8 cellular contexts compared by ENCODE assay signal in the genomic region with DNA sequence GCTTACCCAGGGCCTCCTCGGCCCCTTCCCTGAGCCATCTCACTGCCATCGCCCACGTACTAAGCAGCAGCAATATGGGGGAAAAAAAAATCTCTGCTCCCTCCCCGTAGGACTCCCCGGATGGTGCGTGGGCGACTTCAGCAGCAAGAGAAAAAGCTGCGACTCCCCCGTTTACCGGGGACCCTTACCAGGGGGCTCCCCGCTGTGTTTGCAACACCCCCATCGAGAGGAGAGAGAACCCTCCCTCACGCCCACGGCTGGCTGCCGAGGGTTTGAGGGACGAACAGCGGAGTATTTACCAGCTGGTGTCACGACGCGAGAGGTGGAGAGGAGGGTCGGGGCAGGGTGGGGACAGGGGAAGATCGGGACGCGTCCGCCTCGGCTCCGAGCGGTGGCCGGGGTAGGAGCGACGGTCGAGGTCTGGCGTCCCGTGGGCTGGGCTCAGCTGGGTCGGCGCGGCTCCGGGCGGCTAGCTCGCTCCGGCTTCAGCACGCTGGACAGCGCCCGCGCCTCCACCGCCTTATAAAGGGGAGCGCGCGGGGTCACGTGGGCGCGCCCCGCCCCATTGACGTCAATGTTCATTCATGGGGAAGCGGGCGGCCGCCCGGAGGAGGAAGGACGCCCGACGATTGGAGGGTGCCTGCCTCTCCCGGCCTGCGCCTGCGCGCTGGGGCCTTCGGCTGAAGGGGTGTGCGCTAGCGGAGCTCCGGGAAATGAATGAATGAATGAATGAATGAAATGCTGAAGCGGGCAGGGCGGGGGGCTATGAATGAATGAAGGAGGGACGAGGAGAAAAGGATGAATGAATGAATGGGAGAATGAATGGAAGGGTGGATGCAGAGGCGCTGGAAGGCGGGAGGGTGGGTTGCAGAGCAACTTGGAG. TPM values are rescaled to one million over a fixed set of nuclear protein-coding genes. Genes with fewer than 3 reads are reported as not detected.
A peak's percentile ranks its signal among the peaks of the same experiment; 100 is the strongest.
DNase-seq lines count a peak whose midpoint lies in the region; ATAC-seq, FAIRE-seq and TF ChIP-seq lines count a peak whose summit lies in the region.

Gene VGF, minus strand, starts transcription at position 495 of the 883 bp plus-strand sequence. CDS start 726 bp downstream, outside the sequence.

- no peak within 1 kb of the TSS for H3K27ac ChIP-seq in upper lobe of left lung

- peak in 2 of 4 donors; percentile 35 to 40 for TF ChIP-seq EP300 in upper lobe of left lung (IDR thresholded peaks at IDR 0.05)

- peaks cover 31% of the 10 kb centered on the region for H3K4me1 Mint-ChIP-seq in activated naive CD8-positive, alpha-beta T cell treated with anti-CD3 and anti-CD28 coated beads, Interleukin-2, amount 10 ng/mL, durations not matched to agents 7 days and 5 days
- peaks cover 12% of the 10 kb centered on the region for H3K4me1 Mint-ChIP-seq in progenitor cell of endocrine pancreas (ENCODE audit: low read depth)

- H3K27me3 ChIP-seq in upper lobe of left lung, result peaks cover 0 to 76% (median 49%) of the 10 kb centered on the region in 4 donors

- intact Hi-C loops in cardiac septum (cut with DNase I), result loop anchor here (1.0 to 10.0 kb wide), 2 partner anchors 11 to 271 kb away; partner anchors contain the start of genes ACHE and AP1S1

- peaks cover 4% of the 10 kb centered on the region for H3K36me3 Mint-ChIP-seq in activated naive CD8-positive, alpha-beta T cell treated with anti-CD3 and anti-CD28 coated beads, Interleukin-2, amount 10 ng/mL, durations not matched to agents 7 days and 5 days
- peaks cover under 1% of the 10 kb centered on the region for H3K36me3 Mint-ChIP-seq in progenitor cell of endocrine pancreas (ENCODE audit: insufficient read depth)

- FAIRE-seq in G401.6 (lab: Jason Lieb, UNC), result peak; percentile 84

- H3K4me1 ChIP-seq in upper lobe of left lung, result peaks cover 38 to 54% (median 49%) of the 10 kb centered on the region in 4 donors

- no peaks in the 10 kb centered on the region for H3K9me3 Mint-ChIP-seq in activated naive CD8-positive, alpha-beta T cell treated with anti-CD3 and anti-CD28 coated beads, Interleukin-2, amount 10 ng/mL, durations not matched to agents 7 days and 5 days
- no peaks in the 10 kb centered on the region for H3K9me3 Mint-ChIP-seq in progenitor cell of endocrine pancreas (ENCODE audit: low read depth)

- H3K4me3 Mint-ChIP-seq in activated naive CD8-positive, alpha-beta T cell treated with anti-CD3 and anti-CD28 coated beads, Interleukin-2, amount 10 ng/mL, durations not matched to agents 7 days and 5 days, result peak within 1 kb of the TSS; percentile 87
- H3K4me3 Mint-ChIP-seq in progenitor cell of endocrine pancreas (ENCODE audit: low read depth), result peak within 1 kb of the TSS; percentile 51

- peak within 1 kb of the TSS in 2 of 4 donors; percentile 5 to 26 for H3K4me3 ChIP-seq in upper lobe of left lung

- DNase-seq in NCI-H1436 treated with DMSO at 0.1 percent for 48 hours (lab: John Stamatoyannopoulos, UW), result peak; percentile 83
- DNase-seq in SW480 (ENCODE audit: low spot score), result peak; percentile 98
- peak; percentile 97 for DNase-seq in activated naive CD8-positive, alpha-beta T cell treated with anti-CD3 and anti-CD28 coated beads, Interleukin-2, amount 10 ng/mL, durations not matched to agents 7 days and 5 days
- peak; percentile 95 for DNase-seq in cardiac septum (ENCODE audit: low spot score)
- DNase-seq in progenitor cell of endocrine pancreas (ENCODE audit: low spot score, unreplicated experiment), result peak; percentile 80
- peak; percentile 91 to 99 for DNase-seq in upper lobe of left lung

- peaks cover 0 to 11% (median 1%) of the 10 kb centered on the region in 4 donors for H3K36me3 ChIP-seq in upper lobe of left lung

- H3K27me3 Mint-ChIP-seq in activated naive CD8-positive, alpha-beta T cell treated with anti-CD3 and anti-CD28 coated beads, Interleukin-2, amount 10 ng/mL, durations not matched to agents 7 days and 5 days, result peaks cover 65% of the 10 kb centered on the region
- peaks cover 66% of the 10 kb centered on the region for H3K27me3 Mint-ChIP-seq in progenitor cell of endocrine pancreas

- POLR2A ChIA-PET in activated naive CD8-positive, alpha-beta T cell treated with anti-CD3 and anti-CD28 coated beads, Interleukin-2, amount 10 ng/mL, durations not matched to agents 7 days and 5 days (lab: Charles Lee), result interaction anchor here (0.6 to 2.4 kb wide), 7 partner anchors 8 to 1268 kb away, joined by 3 to 8 read pairs (median 4); partner anchors contain the start of genes SRRT, TRIM56 and UFSP1

- peak within 1 kb of the TSS; percentile 40 for H3K27ac Mint-ChIP-seq in activated naive CD8-positive, alpha-beta T cell treated with anti-CD3 and anti-CD28 coated beads, Interleukin-2, amount 10 ng/mL, durations not matched to agents 7 days and 5 days
- peak within 1 kb of the TSS; percentile 59 for H3K27ac Mint-ChIP-seq in progenitor cell of endocrine pancreas

- TF ChIP-seq CTCF in progenitor cell of endocrine pancreas (IDR thresholded peaks at IDR 0.05; ENCODE audit: unreplicated experiment) (no peak), upper lobe of left lung (IDR thresholded peaks at IDR 0.05) (peak in 1 of 6 experiments; percentile 21)

- 3 to 5% methylated on average over 17 to 46 of the region's 74 CpGs for WGBS in upper lobe of left lung, 2 donors

- no peaks in the 10 kb centered on the region for H3K9me3 ChIP-seq in upper lobe of left lung

- peak; percentile 73 for ATAC-seq in HG02678 (IDR thresholded peaks at IDR 0.05; ENCODE audit: unreplicated experiment)
- ATAC-seq in activated naive CD8-positive, alpha-beta T cell treated with anti-CD3 and anti-CD28 coated beads, Interleukin-2, amount 10 ng/mL, durations not matched to agents 7 days and 5 days (ENCODE audit: low read depth), result peak; percentile 84
- ATAC-seq in upper lobe of left lung (ENCODE audit: low FRiP score in 2 of 2), result peak; percentile 93 to 95

- no peak for TF ChIP-seq POLR2A in upper lobe of left lung (IDR thresholded peaks at IDR 0.05)

RNA-seq across cellular contexts. Expression of gene VGF, which starts in this region (rescaled TPM):
- under 1 TPM; 0.14 to 0.17 TPM for total RNA-seq in activated naive CD8-positive, alpha-beta T cell treated with anti-CD3 and anti-CD28 coated beads, Interleukin-2, amount 10 ng/mL, durations not matched to agents 7 days and 5 days
- 0.08 TPM for total RNA-seq in cardiac septum
- total RNA-seq in progenitor cell of endocrine pancreas, result 0.96 and 1.8 TPM in 2 replicates
- total RNA-seq in upper lobe of left lung, result under 1 TPM in 2 of 6 donors, not detected in 4; 0.24 to 0.33 TPM

Comparison
In these comparisons a context has a peak if more than half of its experiments do, and no peak if none do; other contexts are left out.
1. Peak in DNase-seq and ATAC-seq in activated naive CD8-positive, alpha-beta T cell treated with anti-CD3 and anti-CD28 coated beads, Interleukin-2, amount 10 ng/mL, durations not matched to agents 7 days and 5 days; RNA of the gene not detected or under 1 TPM.
2. Peak in DNase-seq in cardiac septum; RNA of the gene not detected or under 1 TPM.
3. Peak in DNase-seq and ATAC-seq in upper lobe of left lung; RNA of the gene not detected or under 1 TPM.